ENCODE assay signal across 1 cellular context in the genomic region with DNA sequence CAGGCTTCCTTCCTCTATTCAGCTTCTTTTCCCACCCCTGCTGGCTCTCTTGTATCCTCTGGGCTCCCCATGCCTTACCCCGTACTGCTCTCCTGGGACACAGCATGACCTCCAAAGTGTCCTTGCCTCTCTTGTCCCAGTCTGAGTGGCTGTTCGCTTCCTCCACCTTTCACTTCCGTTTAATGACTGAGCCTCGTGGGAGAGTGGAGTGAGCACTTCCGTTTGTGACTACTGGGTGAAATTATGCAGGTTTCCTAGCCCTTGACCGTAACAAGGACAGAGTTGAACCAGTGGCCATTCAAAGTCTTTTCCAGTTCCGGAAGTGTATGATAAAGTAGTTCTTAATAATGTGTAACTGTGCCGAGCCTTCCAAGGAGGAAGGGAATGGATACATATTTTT.
TF ChIP-seq lines count a peak whose summit lies in the region.

No MANE protein-coding gene starts in this region.

TF ChIP-seq in K562, 482 proteins besides CTCF, POLR2A, EP300 and RAD21 (continued from another document):
- TF ChIP-seq, protein P1, sequence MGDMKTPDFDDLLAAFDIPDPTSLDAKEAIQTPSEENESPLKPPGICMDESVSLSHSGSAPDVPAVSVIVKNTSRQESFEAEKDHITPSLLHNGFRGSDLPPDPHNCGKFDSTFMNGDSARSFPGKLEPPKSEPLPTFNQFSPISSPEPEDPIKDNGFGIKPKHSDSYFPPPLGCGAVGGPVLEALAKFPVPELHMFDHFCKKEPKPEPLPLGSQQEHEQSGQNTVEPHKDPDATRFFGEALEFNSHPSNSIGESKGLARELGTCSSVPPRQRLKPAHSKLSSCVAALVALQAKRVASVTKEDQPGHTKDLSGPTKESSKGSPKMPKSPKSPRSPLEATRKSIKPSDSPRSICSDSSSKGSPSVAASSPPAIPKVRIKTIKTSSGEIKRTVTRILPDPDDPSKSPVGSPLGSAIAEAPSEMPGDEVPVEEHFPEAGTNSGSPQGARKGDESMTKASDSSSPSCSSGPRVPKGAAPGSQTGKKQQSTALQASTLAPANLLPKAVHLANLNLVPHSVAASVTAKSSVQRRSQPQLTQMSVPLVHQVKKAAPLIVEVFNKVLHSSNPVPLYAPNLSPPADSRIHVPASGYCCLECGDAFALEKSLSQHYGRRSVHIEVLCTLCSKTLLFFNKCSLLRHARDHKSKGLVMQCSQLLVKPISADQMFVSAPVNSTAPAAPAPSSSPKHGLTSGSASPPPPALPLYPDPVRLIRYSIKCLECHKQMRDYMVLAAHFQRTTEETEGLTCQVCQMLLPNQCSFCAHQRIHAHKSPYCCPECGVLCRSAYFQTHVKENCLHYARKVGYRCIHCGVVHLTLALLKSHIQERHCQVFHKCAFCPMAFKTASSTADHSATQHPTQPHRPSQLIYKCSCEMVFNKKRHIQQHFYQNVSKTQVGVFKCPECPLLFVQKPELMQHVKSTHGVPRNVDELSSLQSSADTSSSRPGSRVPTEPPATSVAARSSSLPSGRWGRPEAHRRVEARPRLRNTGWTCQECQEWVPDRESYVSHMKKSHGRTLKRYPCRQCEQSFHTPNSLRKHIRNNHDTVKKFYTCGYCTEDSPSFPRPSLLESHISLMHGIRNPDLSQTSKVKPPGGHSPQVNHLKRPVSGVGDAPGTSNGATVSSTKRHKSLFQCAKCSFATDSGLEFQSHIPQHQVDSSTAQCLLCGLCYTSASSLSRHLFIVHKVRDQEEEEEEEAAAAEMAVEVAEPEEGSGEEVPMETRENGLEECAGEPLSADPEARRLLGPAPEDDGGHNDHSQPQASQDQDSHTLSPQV (IDR thresholded peaks at IDR 0.05): 0 out of 2 replicates have a peak, but pooled peaks have one; percentile 36
- TF ChIP-seq, protein P2, sequence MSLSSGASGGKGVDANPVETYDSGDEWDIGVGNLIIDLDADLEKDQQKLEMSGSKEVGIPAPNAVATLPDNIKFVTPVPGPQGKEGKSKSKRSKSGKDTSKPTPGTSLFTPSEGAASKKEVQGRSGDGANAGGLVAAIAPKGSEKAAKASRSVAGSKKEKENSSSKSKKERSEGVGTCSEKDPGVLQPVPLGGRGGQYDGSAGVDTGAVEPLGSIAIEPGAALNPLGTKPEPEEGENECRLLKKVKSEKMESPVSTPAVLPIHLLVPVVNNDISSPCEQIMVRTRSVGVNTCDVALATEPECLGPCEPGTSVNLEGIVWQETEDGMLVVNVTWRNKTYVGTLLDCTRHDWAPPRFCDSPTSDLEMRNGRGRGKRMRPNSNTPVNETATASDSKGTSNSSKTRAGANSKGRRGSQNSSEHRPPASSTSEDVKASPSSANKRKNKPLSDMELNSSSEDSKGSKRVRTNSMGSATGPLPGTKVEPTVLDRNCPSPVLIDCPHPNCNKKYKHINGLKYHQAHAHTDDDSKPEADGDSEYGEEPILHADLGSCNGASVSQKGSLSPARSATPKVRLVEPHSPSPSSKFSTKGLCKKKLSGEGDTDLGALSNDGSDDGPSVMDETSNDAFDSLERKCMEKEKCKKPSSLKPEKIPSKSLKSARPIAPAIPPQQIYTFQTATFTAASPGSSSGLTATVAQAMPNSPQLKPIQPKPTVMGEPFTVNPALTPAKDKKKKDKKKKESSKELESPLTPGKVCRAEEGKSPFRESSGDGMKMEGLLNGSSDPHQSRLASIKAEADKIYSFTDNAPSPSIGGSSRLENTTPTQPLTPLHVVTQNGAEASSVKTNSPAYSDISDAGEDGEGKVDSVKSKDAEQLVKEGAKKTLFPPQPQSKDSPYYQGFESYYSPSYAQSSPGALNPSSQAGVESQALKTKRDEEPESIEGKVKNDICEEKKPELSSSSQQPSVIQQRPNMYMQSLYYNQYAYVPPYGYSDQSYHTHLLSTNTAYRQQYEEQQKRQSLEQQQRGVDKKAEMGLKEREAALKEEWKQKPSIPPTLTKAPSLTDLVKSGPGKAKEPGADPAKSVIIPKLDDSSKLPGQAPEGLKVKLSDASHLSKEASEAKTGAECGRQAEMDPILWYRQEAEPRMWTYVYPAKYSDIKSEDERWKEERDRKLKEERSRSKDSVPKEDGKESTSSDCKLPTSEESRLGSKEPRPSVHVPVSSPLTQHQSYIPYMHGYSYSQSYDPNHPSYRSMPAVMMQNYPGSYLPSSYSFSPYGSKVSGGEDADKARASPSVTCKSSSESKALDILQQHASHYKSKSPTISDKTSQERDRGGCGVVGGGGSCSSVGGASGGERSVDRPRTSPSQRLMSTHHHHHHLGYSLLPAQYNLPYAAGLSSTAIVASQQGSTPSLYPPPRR (CRISPR knock-in tag; IDR thresholded peaks at IDR 0.05; ENCODE audit: borderline replicate concordance): no peak
- TF ChIP-seq CBX1 (IDR thresholded peaks at IDR 0.05; ENCODE audit: low read depth) (no peak), EP400 (IDR thresholded peaks at IDR 0.05) (peak; percentile 52; the same call in 1 of the 2 replicates), ZNF444 (CRISPR knock-in tag; IDR thresholded peaks at IDR 0.05) (no peak)
